11 cellular contexts compared by ENCODE assay signal in the genomic region with DNA sequence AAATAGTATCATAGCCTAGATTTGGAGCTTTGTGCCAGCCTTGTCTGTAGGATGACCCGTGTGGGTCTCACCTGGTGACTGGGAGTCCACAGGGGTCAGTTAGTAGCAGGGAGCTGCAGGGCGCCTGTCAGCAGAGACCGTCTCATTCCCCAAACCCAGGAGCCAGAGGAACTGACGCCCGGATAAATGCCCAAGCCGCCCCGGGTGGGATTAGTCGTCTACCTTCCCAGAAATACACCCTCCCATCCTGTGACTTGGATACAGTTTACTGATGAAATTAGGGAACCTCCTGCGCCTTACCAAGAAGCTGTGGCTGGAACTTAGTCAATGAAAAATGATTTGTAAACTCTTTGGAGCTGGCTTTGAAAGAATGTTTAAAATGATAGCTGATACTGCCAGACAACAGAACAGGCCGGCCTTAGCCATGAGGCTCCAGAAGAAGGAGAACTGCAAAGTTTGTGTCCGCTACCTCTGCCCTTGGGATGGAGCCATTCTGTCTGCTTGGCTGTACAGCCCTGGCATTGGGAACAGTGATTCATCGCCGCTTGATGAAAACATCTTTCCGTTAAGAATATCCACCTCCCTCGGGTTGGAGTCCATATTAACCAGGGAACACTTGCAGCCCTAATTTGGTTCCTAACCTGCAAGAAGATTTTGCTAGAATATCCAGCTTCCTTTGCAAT. TPM values are rescaled to one million over a fixed set of nuclear protein-coding genes. Genes with fewer than 3 reads are reported as not detected.
DNase-seq lines count a peak whose midpoint lies in the region; ATAC-seq, FAIRE-seq and TF ChIP-seq lines count a peak whose summit lies in the region.
"Had no signal": no experiment of that assay in that cellular context is flagged by ENCODE, and none has a peak within 500 bp of the region (broad histone marks: within the 10 kb centered on the region; RNA-seq: fewer than 3 reads in every experiment).

No MANE protein-coding gene starts in this region.

- no peak for ATAC-seq in GM18907 (IDR thresholded peaks at IDR 0.05; ENCODE audit: unreplicated experiment)

- intact Hi-C loops in ovary (cut with DNase I): no loop called here

- 8 to 13% (median 9%) methylated on average over 15 of the region's 15 CpGs for WGBS in ovary, 3 donors

- no peaks in the 10 kb centered on the region for H3K36me3 ChIP-seq in ovary
- H3K36me3 ChIP-seq: upper lobe of left lung had no signal

- peaks cover 24% of the 10 kb centered on the region for H3K4me1 ChIP-seq in ovary (ENCODE audit: insufficient read depth)

- CTCF ChIA-PET in RWPE1 (lab: Yijun Ruan, JAX): interaction anchor here (0.8 kb wide), 1 partner anchor 9 kb away, joined by 3 read pairs; no protein-coding TSS in a partner anchor

- DNase-seq in ACHN (peak; percentile 61), RWPE1 (ENCODE audit: low spot score) (no peak), fibroblast of the conjunctiva (ENCODE audit: low read depth) (peak; percentile 83), ovary (peak; percentile 76 to 85 (median 79)), NCI-H1417 (lab: John Stamatoyannopoulos, UW) (no peak), GM19239 (ENCODE audit: insufficient read length, low spot score) (no peak)
- no peak for DNase-seq in central memory CD4-positive, alpha-beta T cell
- DNase-seq: NCI-H1694 treated with DMSO at 0.1 percent for 48 hours, upper lobe of left lung had no signal

- POLR2A ChIA-PET in RWPE1 (lab: Yijun Ruan, JAX; ENCODE audit: low non-redundant PET): no interaction called here

- TF ChIP-seq CTCF in RWPE1 (conservative IDR thresholded peaks at IDR 0.05; ENCODE audit: low read depth) (no peak), ovary (IDR thresholded peaks at IDR 0.05) (no peak)

- in situ Hi-C loops in ACHN (cut with HindIII; ENCODE audit: low pct_ligation_motif_present, low pct_unique_long_range_greater_than_20kb, low sequenced_read_pairs): no loop called here

- peak overlapping the region; percentile 33 for H3K27ac ChIP-seq in RWPE1
- peak overlapping the region; percentile 44 to 70 for H3K27ac ChIP-seq in ovary

- FAIRE-seq in GM19239 (lab: Jason Lieb, UNC): no peak
- FAIRE-seq: colon had no signal

- H3K27me3 ChIP-seq in ovary: no peaks in the 10 kb centered on the region
- H3K27me3 ChIP-seq: upper lobe of left lung had no signal

- H3K9me3 ChIP-seq in ovary: no peaks in the 10 kb centered on the region
- H3K9me3 ChIP-seq: upper lobe of left lung had no signal

- H3K4me3 ChIP-seq in ovary: peak overlapping the region; percentile 26
- H3K4me3 ChIP-seq: upper lobe of left lung had no signal

- TF ChIP-seq EP300 in ovary (IDR thresholded peaks at IDR 0.05): no peak

- TF ChIP-seq POLR2A in ovary (IDR thresholded peaks at IDR 0.05): no peak

RNA-seq across cellular contexts. Expression of a gene that starts 12.7 kb away (rescaled TPM):
- 10 to 100 TPM; 10.9 to 43.9 (median 32.6) TPM for total RNA-seq in ovary
- polyA plus RNA-seq in ovary: 10 to 100 TPM in 1 of 2 donors, 1 to 10 TPM in 1; 5.8 to 10.4 TPM

Comparison
In these comparisons a context has a peak if more than half of its experiments do, and no peak if none do; other contexts are left out.
1. DNase-seq: peak in ACHN (single experiment), fibroblast of the conjunctiva (single experiment) and ovary (5 of 5); none in RWPE1 (single experiment), central memory CD4-positive, alpha-beta T cell (single experiment), NCI-H1417 (0 of 3) and GM19239 (single experiment).